Comparison of ENCODE assay signal across 9 cellular contexts in the genomic region with DNA sequence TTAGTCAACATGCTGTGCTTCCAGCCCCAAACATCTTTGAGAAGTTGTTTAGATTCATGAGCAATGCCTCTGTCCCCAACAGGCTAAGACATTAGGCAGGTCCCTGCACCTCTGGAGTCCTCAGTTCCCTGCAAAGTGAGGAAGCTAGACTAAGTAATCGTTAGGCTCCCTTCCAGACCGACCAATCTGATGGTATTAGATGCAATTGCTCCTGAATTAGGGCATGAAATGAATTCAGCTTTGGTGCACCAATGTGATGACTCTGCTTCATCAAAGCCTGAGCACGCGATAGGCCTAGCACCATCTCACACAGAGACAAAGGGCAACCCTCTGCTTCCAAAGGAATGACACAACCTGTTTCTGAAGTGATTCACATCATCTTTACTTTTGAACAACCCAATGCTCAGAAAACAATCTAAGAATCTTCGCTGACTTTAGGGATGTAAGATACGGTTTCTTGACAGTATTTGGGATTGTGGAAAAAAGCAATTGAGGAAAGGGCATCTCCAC. TPM values are rescaled to one million over a fixed set of nuclear protein-coding genes. Genes with fewer than 3 reads are reported as not detected.
A peak's percentile ranks its signal among the peaks of the same experiment; 100 is the strongest.
DNase-seq lines count a peak whose midpoint lies in the region; ATAC-seq, FAIRE-seq and TF ChIP-seq lines count a peak whose summit lies in the region.
"Had no signal": no experiment of that assay in that cellular context is flagged by ENCODE, and none has a peak within 500 bp of the region (broad histone marks: within the 10 kb centered on the region; RNA-seq: fewer than 3 reads in every experiment).

No MANE protein-coding gene starts in this region.

- H3K9me3 ChIP-seq in GM23248 (ENCODE audit: low read depth), result no peaks in the 10 kb centered on the region
- no peaks in the 10 kb centered on the region for H3K9me3 ChIP-seq in PC-3 (ENCODE audit: low read length)

- H3K4me3 Mint-ChIP-seq in osteocyte (ENCODE audit: unreplicated experiment), result peak overlapping the region; percentile 95

- ATAC-seq in PC-3 (no peak), GM21717 (IDR thresholded peaks at IDR 0.05; ENCODE audit: unreplicated experiment) (no peak), GM19395 (IDR thresholded peaks at IDR 0.05; ENCODE audit: unreplicated experiment) (no peak)

- FAIRE-seq in bronchial epithelial cell (lab: Jason Lieb, UNC), result no peak

- H3F3A ChIP-seq in GM23248 (ENCODE audit: insufficient read depth), result peaks cover 45% of the 10 kb centered on the region
- H3F3A ChIP-seq in PC-3 (ENCODE audit: low read length, unreplicated experiment), result no peaks in the 10 kb centered on the region

- peak; percentile 54 for DNase-seq in GM23248
- DNase-seq in PC-3, result no peak
- DNase-seq in bronchial epithelial cell (ENCODE audit: low read depth), result peak; percentile 22
- DNase-seq in osteocyte (ENCODE audit: extremely low spot score, unreplicated experiment), result no peak
- no peak for DNase-seq in AG08395 (ENCODE audit: low spot score)
- no peak for DNase-seq in NCI-H2029 treated with DMSO at 0.1 percent for 48 hours (lab: John Stamatoyannopoulos, UW)
- DNase-seq: GOT3 had no signal

- H3K9me2 ChIP-seq in GM23248 (ENCODE audit: insufficient read depth), result no peaks in the 10 kb centered on the region
- no peaks in the 10 kb centered on the region for H3K9me2 ChIP-seq in PC-3 (replicated peaks; ENCODE audit: low read length)

- TF ChIP-seq CTCF in PC-3 (conservative IDR thresholded peaks at IDR 0.05; ENCODE audit: low read depth, low read length), result no peak
- TF ChIP-seq CTCF in bronchial epithelial cell (IDR thresholded peaks at IDR 0.05; ENCODE audit: insufficient read depth, low read length, severe bottlenecking), result no peak
- no peak for TF ChIP-seq CTCF in osteocyte (IDR thresholded peaks at IDR 0.05)

- in situ Hi-C loops in GM23248 (cut with MboI), result no loop called here

- H3K27me3 ChIP-seq in GM23248 (replicated peaks; ENCODE audit: insufficient read depth) (no peaks in the 10 kb centered on the region), PC-3 (ENCODE audit: low read length) (no peaks in the 10 kb centered on the region), bronchial epithelial cell (ENCODE audit: control insufficient read depth, insufficient read depth, low read length) (no peaks in the 10 kb centered on the region)

- peaks cover 3% of the 10 kb centered on the region for H3K36me3 Mint-ChIP-seq in osteocyte (ENCODE audit: unreplicated experiment)

- peak overlapping the region; percentile 44 for H3K27ac Mint-ChIP-seq in osteocyte (ENCODE audit: unreplicated experiment)

- H3K4me3 ChIP-seq in GM23248 (peak overlapping the region; percentile 91), PC-3 (ENCODE audit: low read length) (peak overlapping the region; percentile 93), bronchial epithelial cell (ENCODE audit: low read depth, low read length) (no peak overlapping the region)

- H3K27ac ChIP-seq in GM23248, result no peak overlapping the region
- H3K27ac ChIP-seq in PC-3 (ENCODE audit: low read length), result no peak overlapping the region

- CTCF ChIA-PET in PC-3 (lab: Charles Lee), result interaction anchor here (2.5 kb wide), 1 partner anchor 29 kb away, joined by 13 read pairs; no protein-coding TSS in a partner anchor

- H3K4me2 ChIP-seq in GM23248 (ENCODE audit: unreplicated experiment) (peak overlapping the region; percentile 99), PC-3 (ENCODE audit: low read length) (peak overlapping the region; percentile 94)

- H4K20me1 ChIP-seq in GM23248 (ENCODE audit: insufficient read depth), result no peaks in the 10 kb centered on the region
- peaks cover 30% of the 10 kb centered on the region for H4K20me1 ChIP-seq in PC-3 (ENCODE audit: low read length)

- H3K27me3 Mint-ChIP-seq in osteocyte (ENCODE audit: unreplicated experiment), result no peaks in the 10 kb centered on the region

- intact Hi-C loops in PC-3 (cut with micrococcal nuclease), result loop anchor here (2.0 to 5.0 kb wide), 2 partner anchors 71 to 568 kb away; no protein-coding TSS in a partner anchor

- POLR2A ChIA-PET in PC-3 (lab: Charles Lee; ENCODE audit: unreplicated experiment), result interaction anchor here (0.6 to 2.1 kb wide), 6 partner anchors 9 to 368 kb away, joined by 3 to 9 read pairs (median 4); no protein-coding TSS in a partner anchor

- H3K4me1 ChIP-seq in GM23248 (ENCODE audit: insufficient read depth), result peaks cover 35% of the 10 kb centered on the region
- H3K4me1 ChIP-seq in PC-3 (ENCODE audit: insufficient read depth, low read length), result peaks cover 23% of the 10 kb centered on the region

- BruUV-seq in PC-3 (replicated peaks; lab: Mats Ljungman, UMichigan), result TSS peak; percentile 4

- H3K9me3 Mint-ChIP-seq in osteocyte (ENCODE audit: unreplicated experiment), result no peaks in the 10 kb centered on the region

- H3K79me2 ChIP-seq in GM23248 (ENCODE audit: insufficient read depth) (peaks cover 6% of the 10 kb centered on the region; the same call in 1 of the 2 replicates), PC-3 (ENCODE audit: low read length) (peaks cover 43% of the 10 kb centered on the region)

- H2AFZ ChIP-seq in GM23248, result no peak overlapping the region
- peak overlapping the region; percentile 68 for H2AFZ ChIP-seq in PC-3 (ENCODE audit: low read length)

- peaks cover 36% of the 10 kb centered on the region for H3K4me1 Mint-ChIP-seq in osteocyte (ENCODE audit: unreplicated experiment)

- H3K9ac ChIP-seq in GM23248, result no peak overlapping the region
- 0 out of 2 replicates have a peak overlapping the region, but pooled peaks have one; percentile 98 for H3K9ac ChIP-seq in PC-3 (ENCODE audit: low read length)

- H3K36me3 ChIP-seq in GM23248 (ENCODE audit: low read depth) (no peaks in the 10 kb centered on the region), PC-3 (ENCODE audit: low read depth, low read length) (no peaks in the 10 kb centered on the region; the same call in 1 of the 2 replicates), bronchial epithelial cell (ENCODE audit: control insufficient read depth, insufficient read depth, low read length) (no peaks in the 10 kb centered on the region)

- WGBS in GM23248 (ENCODE audit: low coverage in 1 of 2, low lambda C conversion rate in 2 of 2, missing lambda C conversion rate in 2 of 2), 2 experiments, result 89 to 90% methylated on average over 6 of the region's 6 CpGs

RNA-seq across cellular contexts. Expression of gene TES, which starts 0.7 kb away (rescaled TPM):
- total RNA-seq in GM23248 (2014; rRNA removed; shearing (Covaris generic)), result 32.6 and 41.5 TPM in 2 replicates
- 32.5 and 32.9 TPM in 2 replicates for polyA plus RNA-seq in GM23248 (2016; fragmentation: Nextera tagmentation; extraction: Ambion mirVana)
- 120 and 128 TPM in 2 replicates for total RNA-seq in PC-3 (2014; rRNA removed)
- 276 and 348 TPM in 2 replicates for total RNA-seq in bronchial epithelial cell
- 228 and 232 TPM in 2 replicates for total RNA-seq in osteocyte

Comparison
In these comparisons a context has a peak if more than half of its experiments do, and no peak if none do; other contexts are left out.
1. DNase-seq: peak in GM23248 (single experiment) and bronchial epithelial cell (single experiment); none in PC-3 (single experiment), osteocyte (single experiment), AG08395 (single experiment) and NCI-H2029 treated with DMSO at 0.1 percent for 48 hours (single experiment).